In the genomic region with DNA sequence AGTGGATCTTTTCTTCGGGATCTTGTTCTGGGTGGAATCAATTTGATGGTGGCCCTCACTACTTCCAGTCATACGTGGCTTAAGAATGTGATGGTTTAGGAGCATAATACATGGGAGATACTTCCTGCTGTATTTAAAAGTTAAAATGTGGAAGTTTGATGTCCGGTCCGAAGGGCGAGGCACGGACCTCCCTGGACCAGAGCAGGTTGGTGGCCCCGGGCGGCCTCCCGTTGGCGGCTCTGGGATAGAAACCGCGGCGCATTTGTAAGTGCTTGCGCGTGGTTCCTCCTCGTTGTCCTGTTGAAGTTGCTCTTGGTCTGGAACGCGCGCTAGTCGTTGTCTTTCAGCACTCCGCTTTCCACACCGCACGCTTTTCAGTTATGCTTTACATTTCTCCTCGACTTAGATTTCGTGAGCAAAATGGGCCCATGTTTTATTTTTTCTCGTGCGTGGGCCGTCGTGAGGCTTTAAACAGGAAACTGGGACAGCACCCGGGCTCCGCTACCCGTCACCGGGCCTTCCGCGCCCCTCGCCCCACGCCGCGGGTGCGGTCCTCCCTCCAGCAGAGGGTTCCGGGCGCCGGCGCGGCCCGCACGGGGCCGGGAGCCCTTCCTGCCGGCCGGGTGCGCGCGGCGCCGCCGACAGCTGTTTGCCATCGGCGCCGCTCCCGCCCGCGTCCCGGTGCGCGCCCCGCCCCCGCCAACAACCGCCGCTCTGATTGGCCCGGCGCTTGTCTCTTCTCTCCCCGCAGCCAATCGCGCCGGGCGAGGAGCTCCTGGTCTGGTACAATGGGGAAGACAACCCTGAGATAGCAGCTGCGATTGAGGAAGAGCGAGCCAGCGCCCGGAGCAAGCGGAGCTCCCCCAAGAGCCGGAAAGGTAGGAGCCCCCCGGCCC, we compare ENCODE assay signal across 7 cellular contexts. TPM values are rescaled to one million over a fixed set of nuclear protein-coding genes. Genes with fewer than 3 reads are reported as not detected.
DNase-seq lines count a peak whose midpoint lies in the region; ATAC-seq, FAIRE-seq and TF ChIP-seq lines count a peak whose summit lies in the region.

No MANE protein-coding gene starts in this region.

- TF ChIP-seq CTCF in astrocyte (IDR thresholded peaks at IDR 0.05; ENCODE audit: insufficient read depth, low read depth, low read length) = no peak

- H3K27me3 ChIP-seq in astrocyte (ENCODE audit: insufficient read depth, low read length) = no peaks in the 10 kb centered on the region

- peak overlapping the region; percentile 75 for H2AFZ ChIP-seq in astrocyte (ENCODE audit: low read depth, low read length)

- H3K27me3 Mint-ChIP-seq in T-helper 2 cell treated with Interferon-gamma antibody and Interleukin-4, amounts not matched to agents 5 μg/mL and 100 μg/mL, for 36 hours (ENCODE audit: low read depth) = no peaks in the 10 kb centered on the region
- no peaks in the 10 kb centered on the region for H3K27me3 Mint-ChIP-seq in astrocyte (ENCODE audit: low read depth, unreplicated experiment)

- peak overlapping the region; percentile 95 for H3K27ac Mint-ChIP-seq in T-helper 2 cell treated with Interferon-gamma antibody and Interleukin-4, amounts not matched to agents 5 μg/mL and 100 μg/mL, for 36 hours
- peak overlapping the region; percentile 90 for H3K27ac Mint-ChIP-seq in astrocyte (ENCODE audit: unreplicated experiment)

- no peaks in the 10 kb centered on the region for H3K9me3 Mint-ChIP-seq in T-helper 2 cell treated with Interferon-gamma antibody and Interleukin-4, amounts not matched to agents 5 μg/mL and 100 μg/mL, for 36 hours
- no peaks in the 10 kb centered on the region for H3K9me3 Mint-ChIP-seq in astrocyte (ENCODE audit: unreplicated experiment)

- H3K4me3 Mint-ChIP-seq in T-helper 2 cell treated with Interferon-gamma antibody and Interleukin-4, amounts not matched to agents 5 μg/mL and 100 μg/mL, for 36 hours = peak overlapping the region; percentile 86
- peak overlapping the region; percentile 90 for H3K4me3 Mint-ChIP-seq in astrocyte (ENCODE audit: unreplicated experiment)

- peak overlapping the region; percentile 88 for H3K4me2 ChIP-seq in astrocyte (ENCODE audit: low read length)

- H3K79me2 ChIP-seq in astrocyte (ENCODE audit: insufficient read depth, low read length) = peaks cover 43% of the 10 kb centered on the region

- H3K4me1 ChIP-seq in astrocyte (ENCODE audit: insufficient read depth, low read length) = peaks cover 15% of the 10 kb centered on the region

- H3K4me1 Mint-ChIP-seq in T-helper 2 cell treated with Interferon-gamma antibody and Interleukin-4, amounts not matched to agents 5 μg/mL and 100 μg/mL, for 36 hours (ENCODE audit: low read depth) = peaks cover 40% of the 10 kb centered on the region
- peaks cover 23% of the 10 kb centered on the region for H3K4me1 Mint-ChIP-seq in astrocyte (ENCODE audit: low read depth, unreplicated experiment)

- DNase-seq in GM18507 (ENCODE audit: extremely low spot score, insufficient read length, low read depth) (peak; percentile 89), NCI-H187 treated with DMSO at 0.1 percent for 48 hours (lab: John Stamatoyannopoulos, UW) (peak; percentile 72), astrocyte (ENCODE audit: low read depth) (peak; percentile 89), hepatic stellate cell (ENCODE audit: low spot score) (peak; percentile 99), renal cortical epithelial cell (ENCODE audit: low read depth) (peak; percentile 75)
- peak; percentile 96 for DNase-seq in T-helper 2 cell treated with Interferon-gamma antibody and Interleukin-4, amounts not matched to agents 5 μg/mL and 100 μg/mL, for 36 hours (ENCODE audit: low spot score)

- peaks cover 1% of the 10 kb centered on the region for H3K36me3 ChIP-seq in astrocyte (ENCODE audit: insufficient read depth, low read length)

- peak overlapping the region; percentile 96 for H3K9ac ChIP-seq in astrocyte (ENCODE audit: low read length)

- H3K4me3 ChIP-seq in astrocyte (ENCODE audit: insufficient read depth, low read depth, low read length) = peak overlapping the region; percentile 73

- no peaks in the 10 kb centered on the region for H3K9me3 ChIP-seq in astrocyte (ENCODE audit: insufficient read depth, low read depth, low read length)

- peaks cover 41% of the 10 kb centered on the region for H4K20me1 ChIP-seq in astrocyte (ENCODE audit: insufficient read depth, low read length)

- peak; percentile 92 for FAIRE-seq in GM18507 (lab: Jason Lieb, UNC)
- no peak for FAIRE-seq in astrocyte (lab: Jason Lieb, UNC)

- ATAC-seq in HG02973 (IDR thresholded peaks at IDR 0.05; ENCODE audit: unreplicated experiment) = peak; percentile 65

- peaks cover 30% of the 10 kb centered on the region for H3K36me3 Mint-ChIP-seq in T-helper 2 cell treated with Interferon-gamma antibody and Interleukin-4, amounts not matched to agents 5 μg/mL and 100 μg/mL, for 36 hours (ENCODE audit: low read depth)
- peaks cover 4% of the 10 kb centered on the region for H3K36me3 Mint-ChIP-seq in astrocyte (ENCODE audit: low read depth, unreplicated experiment)

- peak overlapping the region; percentile 81 for H3K27ac ChIP-seq in astrocyte (ENCODE audit: low read depth, low read length)

RNA-seq across cellular contexts. Expression of gene PRDM2, which starts 48.9 kb away (rescaled TPM):
- total RNA-seq in astrocyte (48.8 and 49.0 TPM in 2 replicates), renal cortical epithelial cell (6.4 and 17.5 TPM in 2 replicates)

Comparison
In these comparisons a context has a peak if more than half of its experiments do, and no peak if none do; other contexts are left out.
1. Peak in every context shown above with its lines: DNase-seq, ATAC-seq, H3K4me3 ChIP-seq and H3K27ac ChIP-seq.